ENCODE assay signal across 23 cellular contexts in the genomic region with DNA sequence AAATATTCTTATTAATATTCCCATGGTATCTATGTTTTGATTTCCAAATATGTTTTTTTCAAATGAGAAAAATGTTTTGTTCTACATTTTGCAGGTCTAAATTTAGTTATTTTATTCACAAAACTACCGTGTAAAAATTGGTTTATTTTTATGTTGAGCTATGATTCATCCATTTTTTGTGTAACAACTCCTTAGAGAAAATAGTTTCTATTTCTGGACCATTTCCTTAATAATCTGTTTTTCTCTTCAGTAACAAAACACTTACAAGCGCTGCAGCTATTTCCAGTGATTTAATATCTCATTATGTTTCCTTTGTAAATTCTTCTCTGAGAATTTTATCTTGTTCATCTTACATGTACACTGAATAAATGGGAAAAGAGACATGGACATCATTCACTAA.
"Had no signal": no experiment of that assay in that cellular context is flagged by ENCODE, and none has a peak within 500 bp of the region (broad histone marks: within the 10 kb centered on the region; RNA-seq: fewer than 3 reads in every experiment).

No MANE protein-coding gene starts in this region.

- H3K4me2 ChIP-seq: neural progenitor cell, smooth muscle cell had no signal

- H3K27me3 Mint-ChIP-seq: activated naive CD4-positive, alpha-beta T cell treated with anti-CD3 and anti-CD28 coated beads, Interleukin-2, amount 50 U/mL, for 24 hours; effector memory CD8-positive, alpha-beta T cell; naive B cell; T-helper 17 cell had no signal

- H3K27me3 ChIP-seq: cardiac muscle cell, gastroesophageal sphincter, heart left ventricle, left lung, neural progenitor cell, ovary, upper lobe of right lung had no signal

- H3K4me3 ChIP-seq: cardiac muscle cell, gastroesophageal sphincter, heart left ventricle, left lung, neural progenitor cell, ovary, psoas muscle, smooth muscle cell, thoracic aorta, upper lobe of right lung had no signal

- H3K9ac ChIP-seq: neural progenitor cell had no signal

- H3K9me3 Mint-ChIP-seq: naive B cell, neural progenitor cell had no signal

- H3K36me3 ChIP-seq: cardiac muscle cell, gastroesophageal sphincter, heart left ventricle, left lung, neural progenitor cell, ovary, thoracic aorta, upper lobe of right lung had no signal

- H3K27ac ChIP-seq: cardiac muscle cell, gastroesophageal sphincter, heart left ventricle, left lung, neural progenitor cell, ovary, psoas muscle, thoracic aorta, upper lobe of right lung, VCaP had no signal

- H3K27ac Mint-ChIP-seq: activated naive CD4-positive, alpha-beta T cell treated with anti-CD3 and anti-CD28 coated beads, Interleukin-2, amount 50 U/mL, for 24 hours; activated T-cell treated with anti-CD3 and anti-CD28 coated beads, Interleukin-2, amount 50 U/mL, for 72 hours; effector memory CD8-positive, alpha-beta T cell; naive B cell; neural progenitor cell; stimulated activated effector memory CD8-positive, alpha-beta T cell treated with anti-CD3 and anti-CD28 coated beads, Interleukin-12 subunit alpha, Interleukin-12 subunit beta, amount 100 ng/mL, for 72 hours; T-helper 17 cell had no signal

- H3K4me1 ChIP-seq: gastroesophageal sphincter, left lung, psoas muscle, upper lobe of right lung had no signal

- H3K36me3 Mint-ChIP-seq: activated naive CD4-positive, alpha-beta T cell treated with anti-CD3 and anti-CD28 coated beads, Interleukin-2, amount 50 U/mL, for 24 hours; naive B cell; neural progenitor cell; stimulated activated effector memory CD8-positive, alpha-beta T cell treated with anti-CD3 and anti-CD28 coated beads, Interleukin-12 subunit alpha, Interleukin-12 subunit beta, amount 100 ng/mL, for 72 hours had no signal

- H3K4me1 Mint-ChIP-seq: activated naive CD4-positive, alpha-beta T cell treated with anti-CD3 and anti-CD28 coated beads, Interleukin-2, amount 50 U/mL, for 24 hours; T-helper 17 cell had no signal

- H3K9me3 ChIP-seq: gastroesophageal sphincter, heart left ventricle, left lung, ovary, psoas muscle, thoracic aorta, upper lobe of right lung had no signal

- H3K4me3 Mint-ChIP-seq: activated naive CD4-positive, alpha-beta T cell treated with anti-CD3 and anti-CD28 coated beads, Interleukin-2, amount 50 U/mL, for 24 hours; activated T-cell treated with anti-CD3 and anti-CD28 coated beads, Interleukin-2, amount 50 U/mL, for 72 hours; effector memory CD8-positive, alpha-beta T cell; naive B cell; neural progenitor cell; stimulated activated effector memory CD8-positive, alpha-beta T cell treated with anti-CD3 and anti-CD28 coated beads, Interleukin-12 subunit alpha, Interleukin-12 subunit beta, amount 100 ng/mL, for 72 hours; T-helper 17 cell had no signal

- DNase-seq: activated CD4-positive, CD25-positive, alpha-beta regulatory T cell treated with anti-CD3 and anti-CD28 coated beads, Interleukin-2, amount 50 U/mL, for 72 hours; activated CD8-positive, alpha-beta memory T cell treated with anti-CD3 and anti-CD28 coated beads for 24 hours; activated CD8-positive, alpha-beta memory T cell treated with anti-CD3 and anti-CD28 coated beads, Interleukin-2, amount 50 U/mL, for 48 hours; activated gamma-delta T cell; activated T-cell treated with anti-CD3 and anti-CD28 coated beads, Interleukin-2, amount 50 U/mL, for 72 hours; effector memory CD8-positive, alpha-beta T cell; heart left ventricle; left lung; naive B cell; ovary; psoas muscle; right cardiac atrium; stimulated activated CD4-positive, alpha-beta T cell treated with anti-CD3 and anti-CD28 coated beads, Interleukin-4, amount 100 ng/mL, for 24 hours; T-helper 17 cell; upper lobe of right lung had no signal

- H2AFZ ChIP-seq: neural progenitor cell had no signal
